Comparison of ENCODE assay signal across 8 cellular contexts in the genomic region with DNA sequence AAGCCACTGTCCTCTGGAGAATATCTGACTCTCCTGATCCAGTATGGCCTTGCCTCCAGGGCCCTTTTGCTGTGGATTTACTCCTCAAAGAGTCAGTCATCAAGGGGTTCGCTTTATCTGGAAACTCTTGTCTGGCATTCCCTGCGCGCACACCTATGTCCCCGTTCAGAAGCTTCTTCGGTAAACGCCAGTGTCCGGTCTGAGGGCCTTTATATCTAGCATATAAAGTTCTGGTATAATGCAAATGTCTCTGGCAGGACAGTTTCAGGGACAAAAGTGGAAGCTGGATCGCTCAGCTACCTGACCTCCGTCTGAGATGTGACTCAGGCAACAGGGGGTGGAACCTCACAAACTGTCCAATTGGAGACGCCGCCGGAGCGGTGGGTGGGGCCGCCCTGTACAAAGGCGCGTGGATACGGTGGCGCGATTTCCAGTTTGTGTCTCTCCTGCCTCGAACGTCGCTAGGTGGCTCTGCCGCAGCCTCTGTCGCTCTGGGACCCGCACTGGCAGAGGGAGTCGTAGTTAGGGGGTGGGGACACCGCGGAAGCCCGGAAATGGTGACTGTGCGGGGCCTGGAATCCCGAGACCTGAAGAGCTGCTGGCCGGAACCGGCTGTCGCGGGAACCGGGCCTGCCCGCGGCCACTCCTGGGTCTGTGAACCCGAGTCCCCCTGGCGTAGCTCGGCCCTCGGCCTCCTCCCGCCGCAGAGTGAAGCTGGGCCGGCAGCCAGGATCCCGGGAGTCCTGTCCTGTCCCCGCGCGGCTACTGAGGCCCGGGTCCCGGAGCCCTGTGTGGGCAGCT. TPM values are rescaled to one million over a fixed set of nuclear protein-coding genes. Genes with fewer than 3 reads are reported as not detected.
DNase-seq lines count a peak whose midpoint lies in the region; ATAC-seq and TF ChIP-seq lines count a peak whose summit lies in the region.

No MANE protein-coding gene starts in this region.

- no peaks in the 10 kb centered on the region for H3K27me3 Mint-ChIP-seq in activated T-cell treated with anti-CD3 and anti-CD28 coated beads, Interleukin-2, amount 50 U/mL, for 4 hours (ENCODE audit: low read depth)

- POLR2A ChIA-PET in AG04450 (lab: Yijun Ruan, JAX): interaction anchor here (0.5 kb wide), 2 partner anchors 187 to 240 kb away, joined by 3 to 5 read pairs; a partner anchor contains a TSS

- peak; percentile 73 for TF ChIP-seq POLR2A in GM18951 (IDR thresholded peaks at IDR 0.05; ENCODE audit: extremely low read depth, insufficient read depth, insufficient read length)

- H2AFZ ChIP-seq in OCI-LY3 (ENCODE audit: low read depth, low read length): peak overlapping the region; percentile 95

- TF ChIP-seq CTCF in AG04450 (IDR thresholded peaks at IDR 0.05; ENCODE audit: low read depth, low read length): peak; percentile 19
- peak; percentile 73 for TF ChIP-seq CTCF in OCI-LY3 (IDR thresholded peaks at IDR 0.05; ENCODE audit: low read depth, low read length)

- H3K9me3 ChIP-seq in AG04450 (ENCODE audit: control insufficient read depth, insufficient read depth, low read length): peaks cover 12% of the 10 kb centered on the region
- H3K9me3 ChIP-seq in OCI-LY3 (ENCODE audit: insufficient read depth, low read length): 0 out of 2 replicates have a peak, but pooled peaks cover 3% of the 10 kb centered on the region
- no peaks in the 10 kb centered on the region for H3K9me3 ChIP-seq in esophagus (ENCODE audit: control insufficient read depth in 2 of 2, insufficient read depth in 1 of 2, low read depth in 1 of 2, low read length in 1 of 2)
- no peaks in the 10 kb centered on the region for H3K9me3 ChIP-seq in mucosa of rectum (ENCODE audit: control insufficient read depth in 2 of 2, low read length in 2 of 2)

- peak overlapping the region; percentile 88 for H3K9ac ChIP-seq in OCI-LY3 (ENCODE audit: low read length)
- peak overlapping the region; percentile 70 to 96 for H3K9ac ChIP-seq in mucosa of rectum (ENCODE audit: low read depth in 1 of 2, low read length in 2 of 2)

- CTCF ChIA-PET in AG04450 (lab: Charles Lee): no interaction called here

- H3K27me3 ChIP-seq in AG04450 (ENCODE audit: control insufficient read depth, insufficient read depth, low read length) (no peaks in the 10 kb centered on the region), OCI-LY3 (ENCODE audit: low read depth, low read length) (no peaks in the 10 kb centered on the region), esophagus (ENCODE audit: control insufficient read depth in 1 of 2, insufficient read depth in 2 of 2, low read length in 2 of 2) (no peaks in the 10 kb centered on the region), mucosa of rectum (ENCODE audit: control insufficient read depth in 2 of 2, insufficient read depth in 2 of 2, low read length in 2 of 2) (no peaks in the 10 kb centered on the region)

- WGBS in esophagus, 2 donors: 0 to 1% methylated on average over 46 to 51 of the region's 51 CpGs

- H4K20me1 ChIP-seq in OCI-LY3 (ENCODE audit: insufficient read depth, low read length): no peaks in the 10 kb centered on the region

- no peaks in the 10 kb centered on the region for H3K79me2 ChIP-seq in OCI-LY3 (ENCODE audit: low read length)

- H3K36me3 Mint-ChIP-seq in activated T-cell treated with anti-CD3 and anti-CD28 coated beads, Interleukin-2, amount 50 U/mL, for 4 hours (ENCODE audit: insufficient read depth): no peaks in the 10 kb centered on the region

- H3K4me1 ChIP-seq in OCI-LY3 (ENCODE audit: low read length) (peaks cover 3% of the 10 kb centered on the region; the same call in 1 of the 2 replicates), esophagus (ENCODE audit: control insufficient read depth in 2 of 2, insufficient read depth in 2 of 2, low read length in 1 of 2) (peaks cover 0 to 4% of the 10 kb centered on the region in 2 donors), mucosa of rectum (ENCODE audit: control insufficient read depth in 2 of 2, insufficient read depth in 2 of 2, low read length in 2 of 2) (peaks cover 0 to 6% of the 10 kb centered on the region in 2 donors)

- peaks cover 13% of the 10 kb centered on the region for H3K4me1 Mint-ChIP-seq in activated T-cell treated with anti-CD3 and anti-CD28 coated beads, Interleukin-2, amount 50 U/mL, for 4 hours (ENCODE audit: low read depth)

- H3K4me3 Mint-ChIP-seq in activated T-cell treated with anti-CD3 and anti-CD28 coated beads, Interleukin-2, amount 50 U/mL, for 4 hours: peak overlapping the region; percentile 82

- peak overlapping the region; percentile 81 for H3K4me2 ChIP-seq in OCI-LY3 (ENCODE audit: low read length)

- H3K9me3 Mint-ChIP-seq in activated T-cell treated with anti-CD3 and anti-CD28 coated beads, Interleukin-2, amount 50 U/mL, for 4 hours: peaks cover 3% of the 10 kb centered on the region

- ATAC-seq in HG03571 (IDR thresholded peaks at IDR 0.05; ENCODE audit: unreplicated experiment): peak; percentile 61
- peak; percentile 99 to 100 for ATAC-seq in activated T-cell treated with anti-CD3 and anti-CD28 coated beads, Interleukin-2, amount 50 U/mL, for 4 hours

- H3K36me3 ChIP-seq in OCI-LY3 (replicated peaks; ENCODE audit: low read depth, low read length) (no peaks in the 10 kb centered on the region), esophagus (ENCODE audit: control insufficient read depth in 2 of 2, insufficient read depth in 2 of 2, low read length in 1 of 2) (no peaks in the 10 kb centered on the region), mucosa of rectum (ENCODE audit: control insufficient read depth in 2 of 2, insufficient read depth in 2 of 2, low read length in 2 of 2) (no peaks in the 10 kb centered on the region)

- peak overlapping the region; percentile 68 for H3K4me3 ChIP-seq in AG04450 (ENCODE audit: low read depth, low read length)
- H3K4me3 ChIP-seq in OCI-LY3 (ENCODE audit: low read length): peak overlapping the region; percentile 83
- peak overlapping the region; percentile 72 to 80 for H3K4me3 ChIP-seq in esophagus (ENCODE audit: low read depth in 1 of 2, low read length in 2 of 2)
- peak overlapping the region; percentile 76 to 86 for H3K4me3 ChIP-seq in mucosa of rectum (ENCODE audit: low read length in 2 of 2)

- in situ Hi-C loops in GM18951 (cut with MboI; ENCODE audit: low sequenced_read_pairs, unreplicated experiment): no loop called here

- DNase-seq in AG04450 (ENCODE audit: low read depth, low spot score): peak; percentile 18
- DNase-seq in activated T-cell treated with anti-CD3 and anti-CD28 coated beads, Interleukin-2, amount 50 U/mL, for 4 hours: peak; percentile 92
- peak; percentile 89 for DNase-seq in stimulated activated CD8-positive, alpha-beta memory T cell treated with anti-CD3 and anti-CD28 coated beads, Interleukin-4, amount 100 ng/mL, for 24 hours (ENCODE audit: low read depth)

- H3K27ac ChIP-seq in AG04450 (ENCODE audit: low read depth, low read length) (no peak overlapping the region), OCI-LY3 (ENCODE audit: low read length) (peak overlapping the region; percentile 53), esophagus (ENCODE audit: low read depth in 2 of 2, low read length in 1 of 2) (peak overlapping the region; percentile 90 to 95), mucosa of rectum (ENCODE audit: low read depth in 2 of 2, low read length in 2 of 2) (peak overlapping the region; percentile 56 to 91)

RNA-seq across cellular contexts. Expression of a gene that starts 10.6 kb away (rescaled TPM):
- polyA plus RNA-seq in AG04450 (2011; rRNA removed) (1.4 and 1.7 TPM in 2 replicates), esophagus (under 1 TPM; 0.38 to 0.45 TPM)
- polyA minus RNA-seq in AG04450 (2011; rRNA and poly(A)+ RNA removed): 2.5 and 4.7 TPM in 2 replicates
- 1 to 10 TPM in 1 of 3 donors, under 1 TPM in 2; 0.58 to 1.4 (median 0.87) TPM for total RNA-seq in activated T-cell treated with anti-CD3 and anti-CD28 coated beads, Interleukin-2, amount 50 U/mL, for 4 hours

RNA-seq across cellular contexts. Expression of a gene that starts 54.4 kb away (rescaled TPM):
- polyA plus RNA-seq in AG04450 (2011; rRNA removed) (1.1 and 1.7 TPM in 2 replicates), esophagus (1 to 10 TPM; 1.5 to 3.5 TPM)
- polyA minus RNA-seq in AG04450 (2011; rRNA and poly(A)+ RNA removed): 1.5 and 2.7 TPM in 2 replicates
- total RNA-seq in activated T-cell treated with anti-CD3 and anti-CD28 coated beads, Interleukin-2, amount 50 U/mL, for 4 hours: 1 to 10 TPM; 2.2 to 2.4 (median 2.3) TPM

RNA-seq across cellular contexts. Expression of a gene that starts 56.1 kb away (rescaled TPM):
- polyA plus RNA-seq in AG04450 (2011; rRNA removed): 3.3 and 4.6 TPM in 2 replicates
- polyA minus RNA-seq in AG04450 (2011; rRNA and poly(A)+ RNA removed): 2.7 and 7.8 TPM in 2 replicates
- 1 to 10 TPM; 2.6 to 5.1 (median 4.9) TPM for total RNA-seq in activated T-cell treated with anti-CD3 and anti-CD28 coated beads, Interleukin-2, amount 50 U/mL, for 4 hours
- 1 to 10 TPM; 2.9 to 3.8 TPM for polyA plus RNA-seq in esophagus

Comparison
In these comparisons a context has a peak if more than half of its experiments do, and no peak if none do; other contexts are left out.
1. DNase-seq: peak in every context shown above with its lines; median percentile 92 in activated T-cell treated with anti-CD3 and anti-CD28 coated beads, Interleukin-2, amount 50 U/mL, for 4 hours; 89 in stimulated activated CD8-positive, alpha-beta memory T cell treated with anti-CD3 and anti-CD28 coated beads, Interleukin-4, amount 100 ng/mL, for 24 hours; 18 in AG04450.